13 cellular contexts compared by ENCODE assay signal in the genomic region with DNA sequence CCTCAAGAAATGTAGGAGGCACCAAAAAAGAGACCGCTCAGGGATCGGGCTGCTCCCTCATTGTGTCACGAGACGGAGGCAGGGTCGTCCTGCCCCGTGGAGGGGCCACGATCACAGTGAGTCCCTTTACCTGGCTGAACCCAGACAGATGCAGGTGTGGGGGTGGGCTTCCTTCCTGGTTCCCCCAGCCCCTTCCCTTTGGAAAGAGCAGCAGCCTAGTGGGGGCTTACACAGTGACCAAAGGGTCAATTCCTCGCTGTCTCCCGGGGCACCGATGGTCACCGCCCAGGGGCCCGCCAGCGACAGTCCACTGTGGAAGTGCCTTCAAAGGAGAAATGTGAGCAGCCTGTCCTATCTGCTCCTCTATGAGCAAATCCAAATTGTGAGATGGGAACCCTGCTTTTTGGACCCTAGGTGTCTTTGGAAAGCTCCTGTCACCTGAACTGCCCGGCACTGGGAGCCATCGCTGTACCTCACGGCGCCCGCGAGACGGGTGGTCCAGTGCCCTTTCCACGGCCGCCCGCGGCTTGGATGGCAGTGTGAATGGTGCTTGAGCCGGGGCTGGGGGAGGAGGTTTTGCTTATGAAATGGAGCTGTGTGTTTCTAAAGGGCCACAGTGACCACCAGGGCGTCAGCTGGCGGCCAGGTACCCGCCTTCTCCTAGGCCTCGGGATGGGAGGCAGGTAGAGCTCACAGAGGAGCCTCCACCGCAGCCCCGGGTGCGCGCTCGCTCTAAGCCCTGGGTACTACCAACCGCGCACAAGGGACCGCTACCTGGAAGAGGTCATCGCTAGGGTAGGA.
A peak's percentile ranks its signal among the peaks of the same experiment; 100 is the strongest.
DNase-seq lines count a peak whose midpoint lies in the region; ATAC-seq, FAIRE-seq and TF ChIP-seq lines count a peak whose summit lies in the region.
"Had no signal": no experiment of that assay in that cellular context is flagged by ENCODE, and none has a peak within 500 bp of the region (broad histone marks: within the 10 kb centered on the region; RNA-seq: fewer than 3 reads in every experiment).

No MANE protein-coding gene starts in this region.

- peak overlapping the region; percentile 81 to 91 for H3K4me3 Mint-ChIP-seq in activated T-cell treated with anti-CD3 and anti-CD28 coated beads, Interleukin-2, amount 50 U/mL, for 72 hours

- no peak overlapping the region for H2AFZ ChIP-seq in MM.1S (ENCODE audit: low read length)

- no peaks in the 10 kb centered on the region for H3K9me3 ChIP-seq in kidney (ENCODE audit: control insufficient read depth in 1 of 2, low read length in 2 of 2)
- no peaks in the 10 kb centered on the region for H3K9me3 ChIP-seq in thoracic aorta
- no peaks in the 10 kb centered on the region for H3K9me3 ChIP-seq in MM.1S (replicated peaks; ENCODE audit: insufficient read depth, low read length)
- H3K9me3 ChIP-seq: heart left ventricle had no signal

- no peaks in the 10 kb centered on the region for H3F3A ChIP-seq in MM.1S (ENCODE audit: insufficient read depth, low read length)

- no peaks in the 10 kb centered on the region for H3K9me2 ChIP-seq in MM.1S (replicated peaks; ENCODE audit: insufficient read depth, low read length)

- H3K4me3 ChIP-seq in kidney (ENCODE audit: low read length in 2 of 2) (no peak overlapping the region), thoracic aorta (peak overlapping the region; percentile 43), MM.1S (ENCODE audit: low read length) (no peak overlapping the region)

- H3K4me1 Mint-ChIP-seq in activated T-cell treated with anti-CD3 and anti-CD28 coated beads, Interleukin-2, amount 50 U/mL, for 72 hours (ENCODE audit: low read depth): peaks cover 64% of the 10 kb centered on the region

- no peak for ATAC-seq in activated T-cell treated with anti-CD3 and anti-CD28 coated beads, Interleukin-2, amount 50 U/mL, for 72 hours (replicated peaks in 1 of 2)
- no peak for ATAC-seq in activated naive CD4-positive, alpha-beta T cell treated with anti-CD3 and anti-CD28 coated beads, Interleukin-2, amount 50 U/mL, for 72 hours
- no peak for ATAC-seq in thoracic aorta (ENCODE audit: insufficient number of reproducible peaks, low FRiP score, low read depth)
- ATAC-seq in left cardiac atrium: no peak

- no peaks in the 10 kb centered on the region for H3K4me1 ChIP-seq in kidney (ENCODE audit: control insufficient read depth in 1 of 2, insufficient read depth in 1 of 2, low read depth in 1 of 2, low read length in 2 of 2)
- H3K4me1 ChIP-seq in thoracic aorta (ENCODE audit: control insufficient read depth in 1 of 2, low read depth in 2 of 2): no peaks in the 10 kb centered on the region
- H3K4me1 ChIP-seq in MM.1S (ENCODE audit: low read length): no peaks in the 10 kb centered on the region

- no peak for DNase-seq in activated T-cell treated with anti-CD3 and anti-CD28 coated beads, Interleukin-2, amount 50 U/mL, for 72 hours
- no peak for DNase-seq in activated T-cell treated with anti-CD3 and anti-CD28 coated beads, Interleukin-2, amount 50 U/mL, for 1 hour
- no peak for DNase-seq in activated naive CD4-positive, alpha-beta T cell treated with anti-CD3 and anti-CD28 coated beads, Interleukin-2, amount 50 U/mL, for 72 hours (ENCODE audit: low spot score in 2 of 2)
- peak; percentile 75 for DNase-seq in kidney
- no peak for DNase-seq in thoracic aorta (ENCODE audit: low spot score)
- DNase-seq in MM.1S: no peak
- DNase-seq in left cardiac atrium: no peak
- no peak for DNase-seq in NCI-H1436 treated with DMSO at 0.1 percent for 48 hours (lab: John Stamatoyannopoulos, UW)
- DNase-seq: DMS79, GOT3, heart left ventricle, nucleus accumbens had no signal

- H3K27ac ChIP-seq in kidney (ENCODE audit: low read depth in 2 of 2, low read length in 2 of 2) (no peak overlapping the region), thoracic aorta (no peak overlapping the region), MM.1S (ENCODE audit: low read length) (no peak overlapping the region)
- H3K27ac ChIP-seq: heart left ventricle had no signal

- TF ChIP-seq CTCF in kidney (IDR thresholded peaks at IDR 0.05; ENCODE audit: borderline replicate concordance, extremely low read depth, insufficient read depth) (no peak), thoracic aorta (IDR thresholded peaks at IDR 0.05) (no peak), MM.1S (IDR thresholded peaks at IDR 0.05; ENCODE audit: low read length) (no peak)

- no peaks in the 10 kb centered on the region for H3K27me3 ChIP-seq in thoracic aorta (replicated peaks; ENCODE audit: insufficient read depth)
- H3K27me3 ChIP-seq in MM.1S (replicated peaks; ENCODE audit: insufficient read depth, low read length): no peaks in the 10 kb centered on the region

- no peaks in the 10 kb centered on the region for H4K20me1 ChIP-seq in MM.1S (ENCODE audit: insufficient read depth, low read length)

- FAIRE-seq in kidney (lab: Jason Lieb, UNC): no peak
- FAIRE-seq: bronchial epithelial cell had no signal

- intact Hi-C loops in kidney (cut with DNase I) (loop anchor here (10.0 kb wide), 1 partner anchor 128 kb away; no protein-coding TSS in a partner anchor), left cardiac atrium (cut with DNase I) (loop anchor here in 1 of 2 donors (10.0 kb wide), 3 partner anchors 48 to 158 kb away; a partner anchor contains a TSS)

- H3K9ac ChIP-seq in kidney (ENCODE audit: low read length in 2 of 2) (no peak overlapping the region), MM.1S (ENCODE audit: low read length) (no peak overlapping the region)

- H3K79me2 ChIP-seq in MM.1S (ENCODE audit: low read length): no peaks in the 10 kb centered on the region

- peaks cover 0 to 4% of the 10 kb centered on the region in 2 donors for H3K9me3 Mint-ChIP-seq in activated T-cell treated with anti-CD3 and anti-CD28 coated beads, Interleukin-2, amount 50 U/mL, for 72 hours
- peaks cover 0 to 7% of the 10 kb centered on the region in 2 donors for H3K9me3 Mint-ChIP-seq in activated naive CD4-positive, alpha-beta T cell treated with anti-CD3 and anti-CD28 coated beads, Interleukin-2, amount 50 U/mL, for 72 hours

- peaks cover 13% of the 10 kb centered on the region in 2 donors for H3K36me3 Mint-ChIP-seq in activated T-cell treated with anti-CD3 and anti-CD28 coated beads, Interleukin-2, amount 50 U/mL, for 72 hours (ENCODE audit: insufficient read depth in 2 of 2)
- peaks cover 15 to 56% of the 10 kb centered on the region in 2 donors for H3K36me3 Mint-ChIP-seq in activated naive CD4-positive, alpha-beta T cell treated with anti-CD3 and anti-CD28 coated beads, Interleukin-2, amount 50 U/mL, for 72 hours

- H3K27me3 Mint-ChIP-seq in activated T-cell treated with anti-CD3 and anti-CD28 coated beads, Interleukin-2, amount 50 U/mL, for 72 hours (ENCODE audit: low read depth): peaks cover 10% of the 10 kb centered on the region

- H3K4me2 ChIP-seq in MM.1S (ENCODE audit: low read depth, low read length): no peak overlapping the region

- no peaks in the 10 kb centered on the region for H3K36me3 ChIP-seq in kidney (ENCODE audit: control insufficient read depth in 1 of 2, insufficient read depth in 2 of 2, low read length in 2 of 2)
- no peaks in the 10 kb centered on the region for H3K36me3 ChIP-seq in thoracic aorta
- H3K36me3 ChIP-seq in MM.1S (replicated peaks; ENCODE audit: insufficient read depth, low read length): no peaks in the 10 kb centered on the region
- H3K36me3 ChIP-seq: heart left ventricle had no signal

- peak overlapping the region; percentile 56 for H3K27ac Mint-ChIP-seq in activated T-cell treated with anti-CD3 and anti-CD28 coated beads, Interleukin-2, amount 50 U/mL, for 72 hours
- H3K27ac Mint-ChIP-seq in activated naive CD4-positive, alpha-beta T cell treated with anti-CD3 and anti-CD28 coated beads, Interleukin-2, amount 50 U/mL, for 72 hours: peak overlapping the region; percentile 84 to 97
